ENCODE assay signal across 1 cellular context in the genomic region with DNA sequence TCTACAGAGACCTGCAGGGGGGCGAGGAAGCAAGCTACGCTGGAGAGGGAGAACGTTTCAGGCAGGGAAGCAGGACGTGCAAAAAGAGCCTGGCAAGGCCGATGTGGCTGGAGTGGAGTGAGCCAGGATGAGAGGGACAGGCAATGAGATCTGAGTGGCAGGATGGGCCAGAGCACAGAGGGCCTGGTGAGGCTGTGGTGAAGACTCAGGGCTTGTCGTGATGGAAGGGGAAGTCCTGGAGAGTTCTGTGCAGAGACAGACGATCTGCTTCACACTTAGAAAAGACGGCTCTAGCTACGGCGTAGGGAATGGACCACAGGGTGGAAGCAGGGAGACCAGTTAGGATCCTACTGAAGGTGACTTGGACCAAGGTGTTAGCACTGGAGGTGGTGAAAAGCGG.
TF ChIP-seq lines count a peak whose summit lies in the region.

No MANE protein-coding gene starts in this region.

TF ChIP-seq in GM23338, 12 proteins besides CTCF, POLR2A, EP300 and RAD21 (continued from another document):
- TF ChIP-seq, protein P1, sequence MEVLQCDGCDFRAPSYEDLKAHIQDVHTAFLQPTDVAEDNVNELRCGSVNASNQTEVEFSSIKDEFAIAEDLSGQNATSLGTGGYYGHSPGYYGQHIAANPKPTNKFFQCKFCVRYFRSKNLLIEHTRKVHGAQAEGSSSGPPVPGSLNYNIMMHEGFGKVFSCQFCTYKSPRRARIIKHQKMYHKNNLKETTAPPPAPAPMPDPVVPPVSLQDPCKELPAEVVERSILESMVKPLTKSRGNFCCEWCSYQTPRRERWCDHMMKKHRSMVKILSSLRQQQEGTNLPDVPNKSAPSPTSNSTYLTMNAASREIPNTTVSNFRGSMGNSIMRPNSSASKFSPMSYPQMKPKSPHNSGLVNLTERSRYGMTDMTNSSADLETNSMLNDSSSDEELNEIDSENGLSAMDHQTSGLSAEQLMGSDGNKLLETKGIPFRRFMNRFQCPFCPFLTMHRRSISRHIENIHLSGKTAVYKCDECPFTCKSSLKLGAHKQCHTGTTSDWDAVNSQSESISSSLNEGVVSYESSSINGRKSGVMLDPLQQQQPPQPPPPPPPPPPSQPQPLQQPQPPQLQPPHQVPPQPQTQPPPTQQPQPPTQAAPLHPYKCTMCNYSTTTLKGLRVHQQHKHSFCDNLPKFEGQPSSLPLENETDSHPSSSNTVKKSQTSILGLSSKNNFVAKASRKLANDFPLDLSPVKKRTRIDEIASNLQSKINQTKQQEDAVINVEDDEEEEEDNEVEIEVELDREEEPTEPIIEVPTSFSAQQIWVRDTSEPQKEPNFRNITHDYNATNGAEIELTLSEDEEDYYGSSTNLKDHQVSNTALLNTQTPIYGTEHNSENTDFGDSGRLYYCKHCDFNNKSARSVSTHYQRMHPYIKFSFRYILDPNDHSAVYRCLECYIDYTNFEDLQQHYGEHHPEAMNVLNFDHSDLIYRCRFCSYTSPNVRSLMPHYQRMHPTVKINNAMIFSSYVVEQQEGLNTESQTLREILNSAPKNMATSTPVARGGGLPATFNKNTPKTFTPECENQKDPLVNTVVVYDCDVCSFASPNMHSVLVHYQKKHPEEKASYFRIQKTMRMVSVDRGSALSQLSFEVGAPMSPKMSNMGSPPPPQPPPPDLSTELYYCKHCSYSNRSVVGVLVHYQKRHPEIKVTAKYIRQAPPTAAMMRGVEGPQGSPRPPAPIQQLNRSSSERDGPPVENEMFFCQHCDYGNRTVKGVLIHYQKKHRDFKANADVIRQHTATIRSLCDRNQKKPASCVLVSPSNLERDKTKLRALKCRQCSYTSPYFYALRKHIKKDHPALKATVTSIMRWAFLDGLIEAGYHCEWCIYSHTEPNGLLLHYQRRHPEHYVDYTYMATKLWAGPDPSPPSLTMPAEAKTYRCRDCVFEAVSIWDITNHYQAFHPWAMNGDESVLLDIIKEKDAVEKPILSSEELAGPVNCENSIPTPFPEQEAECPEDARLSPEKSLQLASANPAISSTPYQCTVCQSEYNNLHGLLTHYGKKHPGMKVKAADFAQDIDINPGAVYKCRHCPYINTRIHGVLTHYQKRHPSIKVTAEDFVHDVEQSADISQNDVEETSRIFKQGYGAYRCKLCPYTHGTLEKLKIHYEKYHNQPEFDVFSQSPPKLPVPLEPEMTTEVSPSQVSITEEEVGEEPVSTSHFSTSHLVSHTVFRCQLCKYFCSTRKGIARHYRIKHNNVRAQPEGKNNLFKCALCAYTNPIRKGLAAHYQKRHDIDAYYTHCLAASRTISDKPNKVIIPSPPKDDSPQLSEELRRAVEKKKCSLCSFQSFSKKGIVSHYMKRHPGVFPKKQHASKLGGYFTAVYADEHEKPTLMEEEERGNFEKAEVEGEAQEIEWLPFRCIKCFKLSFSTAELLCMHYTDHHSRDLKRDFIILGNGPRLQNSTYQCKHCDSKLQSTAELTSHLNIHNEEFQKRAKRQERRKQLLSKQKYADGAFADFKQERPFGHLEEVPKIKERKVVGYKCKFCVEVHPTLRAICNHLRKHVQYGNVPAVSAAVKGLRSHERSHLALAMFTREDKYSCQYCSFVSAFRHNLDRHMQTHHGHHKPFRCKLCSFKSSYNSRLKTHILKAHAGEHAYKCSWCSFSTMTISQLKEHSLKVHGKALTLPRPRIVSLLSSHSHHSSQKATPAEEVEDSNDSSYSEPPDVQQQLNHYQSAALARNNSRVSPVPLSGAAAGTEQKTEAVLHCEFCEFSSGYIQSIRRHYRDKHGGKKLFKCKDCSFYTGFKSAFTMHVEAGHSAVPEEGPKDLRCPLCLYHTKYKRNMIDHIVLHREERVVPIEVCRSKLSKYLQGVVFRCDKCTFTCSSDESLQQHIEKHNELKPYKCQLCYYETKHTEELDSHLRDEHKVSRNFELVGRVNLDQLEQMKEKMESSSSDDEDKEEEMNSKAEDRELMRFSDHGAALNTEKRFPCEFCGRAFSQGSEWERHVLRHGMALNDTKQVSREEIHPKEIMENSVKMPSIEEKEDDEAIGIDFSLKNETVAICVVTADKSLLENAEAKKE (CRISPR knock-in tag; IDR thresholded peaks at IDR 0.05) = no peak
- no peak for TF ChIP-seq STAT1 (IDR thresholded peaks at IDR 0.05; ENCODE audit: unreplicated experiment)
- no peak for TF ChIP-seq ZNF331 (CRISPR knock-in tag; IDR thresholded peaks at IDR 0.05; ENCODE audit: low read depth)
- TF ChIP-seq EZH2 (IDR thresholded peaks at IDR 0.05; ENCODE audit: low read depth, unreplicated experiment) = no peak
- no peak for TF ChIP-seq EZH2phosphoT487 (IDR thresholded peaks at IDR 0.05; ENCODE audit: unreplicated experiment)
- TF ChIP-seq, protein P2, sequence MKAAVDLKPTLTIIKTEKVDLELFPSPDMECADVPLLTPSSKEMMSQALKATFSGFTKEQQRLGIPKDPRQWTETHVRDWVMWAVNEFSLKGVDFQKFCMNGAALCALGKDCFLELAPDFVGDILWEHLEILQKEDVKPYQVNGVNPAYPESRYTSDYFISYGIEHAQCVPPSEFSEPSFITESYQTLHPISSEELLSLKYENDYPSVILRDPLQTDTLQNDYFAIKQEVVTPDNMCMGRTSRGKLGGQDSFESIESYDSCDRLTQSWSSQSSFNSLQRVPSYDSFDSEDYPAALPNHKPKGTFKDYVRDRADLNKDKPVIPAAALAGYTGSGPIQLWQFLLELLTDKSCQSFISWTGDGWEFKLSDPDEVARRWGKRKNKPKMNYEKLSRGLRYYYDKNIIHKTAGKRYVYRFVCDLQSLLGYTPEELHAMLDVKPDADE (IDR thresholded peaks at IDR 0.05) = no peak
- TF ChIP-seq ZNF114 (CRISPR knock-in tag; IDR thresholded peaks at IDR 0.05) = no peak
